In the genomic region with DNA sequence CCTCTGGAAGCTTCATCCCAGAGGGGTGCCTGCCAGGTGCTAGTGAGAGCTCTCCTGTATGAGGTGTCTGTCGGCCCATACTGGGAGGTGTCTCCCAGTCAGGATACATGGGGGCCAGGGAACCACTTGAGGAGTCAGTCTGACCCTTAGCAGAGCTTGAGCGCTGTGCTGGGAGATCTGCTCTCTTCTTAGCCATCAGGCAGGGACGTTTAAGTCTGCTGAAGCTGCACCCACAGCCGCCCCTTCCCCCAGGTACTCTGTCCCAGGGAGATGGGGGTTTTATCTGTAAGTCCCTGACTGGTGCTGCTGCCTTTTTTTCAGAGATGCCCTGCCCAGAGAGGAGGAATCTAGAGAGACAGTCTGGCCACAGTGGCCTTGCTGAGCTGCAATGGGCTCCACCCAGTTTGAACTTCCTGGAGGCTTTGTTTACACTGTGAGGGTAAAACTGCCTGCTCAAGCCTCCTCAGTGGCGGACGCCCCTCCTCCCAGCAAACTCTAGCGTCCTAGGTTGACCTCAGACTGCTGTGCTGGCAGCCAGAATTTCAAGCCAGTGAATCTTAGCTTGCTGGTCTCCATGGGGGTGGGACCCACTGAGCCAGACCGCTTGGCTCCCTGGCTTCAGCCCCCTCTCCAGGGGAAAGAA, we compare ENCODE assay signal across 1 cellular context.
TF ChIP-seq lines count a peak whose summit lies in the region.
"Not testable (repeated sequence)": the region's sequence is repeated elsewhere in the genome, so short reads cannot be mapped to it uniquely, and the experiment has no call there.

No MANE protein-coding gene starts in this region.

TF ChIP-seq in HepG2, 621 proteins besides CTCF, POLR2A, EP300 and RAD21 (continued from another document and continues in another):
- TF ChIP-seq, protein P1, sequence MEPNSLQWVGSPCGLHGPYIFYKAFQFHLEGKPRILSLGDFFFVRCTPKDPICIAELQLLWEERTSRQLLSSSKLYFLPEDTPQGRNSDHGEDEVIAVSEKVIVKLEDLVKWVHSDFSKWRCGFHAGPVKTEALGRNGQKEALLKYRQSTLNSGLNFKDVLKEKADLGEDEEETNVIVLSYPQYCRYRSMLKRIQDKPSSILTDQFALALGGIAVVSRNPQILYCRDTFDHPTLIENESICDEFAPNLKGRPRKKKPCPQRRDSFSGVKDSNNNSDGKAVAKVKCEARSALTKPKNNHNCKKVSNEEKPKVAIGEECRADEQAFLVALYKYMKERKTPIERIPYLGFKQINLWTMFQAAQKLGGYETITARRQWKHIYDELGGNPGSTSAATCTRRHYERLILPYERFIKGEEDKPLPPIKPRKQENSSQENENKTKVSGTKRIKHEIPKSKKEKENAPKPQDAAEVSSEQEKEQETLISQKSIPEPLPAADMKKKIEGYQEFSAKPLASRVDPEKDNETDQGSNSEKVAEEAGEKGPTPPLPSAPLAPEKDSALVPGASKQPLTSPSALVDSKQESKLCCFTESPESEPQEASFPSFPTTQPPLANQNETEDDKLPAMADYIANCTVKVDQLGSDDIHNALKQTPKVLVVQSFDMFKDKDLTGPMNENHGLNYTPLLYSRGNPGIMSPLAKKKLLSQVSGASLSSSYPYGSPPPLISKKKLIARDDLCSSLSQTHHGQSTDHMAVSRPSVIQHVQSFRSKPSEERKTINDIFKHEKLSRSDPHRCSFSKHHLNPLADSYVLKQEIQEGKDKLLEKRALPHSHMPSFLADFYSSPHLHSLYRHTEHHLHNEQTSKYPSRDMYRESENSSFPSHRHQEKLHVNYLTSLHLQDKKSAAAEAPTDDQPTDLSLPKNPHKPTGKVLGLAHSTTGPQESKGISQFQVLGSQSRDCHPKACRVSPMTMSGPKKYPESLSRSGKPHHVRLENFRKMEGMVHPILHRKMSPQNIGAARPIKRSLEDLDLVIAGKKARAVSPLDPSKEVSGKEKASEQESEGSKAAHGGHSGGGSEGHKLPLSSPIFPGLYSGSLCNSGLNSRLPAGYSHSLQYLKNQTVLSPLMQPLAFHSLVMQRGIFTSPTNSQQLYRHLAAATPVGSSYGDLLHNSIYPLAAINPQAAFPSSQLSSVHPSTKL (CRISPR knock-in tag; IDR thresholded peaks at IDR 0.05): peak; percentile 78
- TF ChIP-seq, protein P2, sequence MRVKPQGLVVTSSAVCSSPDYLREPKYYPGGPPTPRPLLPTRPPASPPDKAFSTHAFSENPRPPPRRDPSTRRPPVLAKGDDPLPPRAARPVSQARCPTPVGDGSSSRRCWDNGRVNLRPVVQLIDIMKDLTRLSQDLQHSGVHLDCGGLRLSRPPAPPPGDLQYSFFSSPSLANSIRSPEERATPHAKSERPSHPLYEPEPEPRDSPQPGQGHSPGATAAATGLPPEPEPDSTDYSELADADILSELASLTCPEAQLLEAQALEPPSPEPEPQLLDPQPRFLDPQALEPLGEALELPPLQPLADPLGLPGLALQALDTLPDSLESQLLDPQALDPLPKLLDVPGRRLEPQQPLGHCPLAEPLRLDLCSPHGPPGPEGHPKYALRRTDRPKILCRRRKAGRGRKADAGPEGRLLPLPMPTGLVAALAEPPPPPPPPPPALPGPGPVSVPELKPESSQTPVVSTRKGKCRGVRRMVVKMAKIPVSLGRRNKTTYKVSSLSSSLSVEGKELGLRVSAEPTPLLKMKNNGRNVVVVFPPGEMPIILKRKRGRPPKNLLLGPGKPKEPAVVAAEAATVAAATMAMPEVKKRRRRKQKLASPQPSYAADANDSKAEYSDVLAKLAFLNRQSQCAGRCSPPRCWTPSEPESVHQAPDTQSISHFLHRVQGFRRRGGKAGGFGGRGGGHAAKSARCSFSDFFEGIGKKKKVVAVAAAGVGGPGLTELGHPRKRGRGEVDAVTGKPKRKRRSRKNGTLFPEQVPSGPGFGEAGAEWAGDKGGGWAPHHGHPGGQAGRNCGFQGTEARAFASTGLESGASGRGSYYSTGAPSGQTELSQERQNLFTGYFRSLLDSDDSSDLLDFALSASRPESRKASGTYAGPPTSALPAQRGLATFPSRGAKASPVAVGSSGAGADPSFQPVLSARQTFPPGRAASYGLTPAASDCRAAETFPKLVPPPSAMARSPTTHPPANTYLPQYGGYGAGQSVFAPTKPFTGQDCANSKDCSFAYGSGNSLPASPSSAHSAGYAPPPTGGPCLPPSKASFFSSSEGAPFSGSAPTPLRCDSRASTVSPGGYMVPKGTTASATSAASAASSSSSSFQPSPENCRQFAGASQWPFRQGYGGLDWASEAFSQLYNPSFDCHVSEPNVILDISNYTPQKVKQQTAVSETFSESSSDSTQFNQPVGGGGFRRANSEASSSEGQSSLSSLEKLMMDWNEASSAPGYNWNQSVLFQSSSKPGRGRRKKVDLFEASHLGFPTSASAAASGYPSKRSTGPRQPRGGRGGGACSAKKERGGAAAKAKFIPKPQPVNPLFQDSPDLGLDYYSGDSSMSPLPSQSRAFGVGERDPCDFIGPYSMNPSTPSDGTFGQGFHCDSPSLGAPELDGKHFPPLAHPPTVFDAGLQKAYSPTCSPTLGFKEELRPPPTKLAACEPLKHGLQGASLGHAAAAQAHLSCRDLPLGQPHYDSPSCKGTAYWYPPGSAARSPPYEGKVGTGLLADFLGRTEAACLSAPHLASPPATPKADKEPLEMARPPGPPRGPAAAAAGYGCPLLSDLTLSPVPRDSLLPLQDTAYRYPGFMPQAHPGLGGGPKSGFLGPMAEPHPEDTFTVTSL (CRISPR knock-in tag; IDR thresholded peaks at IDR 0.05; ENCODE audit: borderline replicate concordance): peak; percentile 56; the same call in 1 of the 2 replicates
- TF ChIP-seq SOX13 (IDR thresholded peaks at IDR 0.05); GABPA (IDR thresholded peaks at IDR 0.05; ENCODE audit: low read depth, low read length); SOX6 (IDR thresholded peaks at IDR 0.05); FOXA1 (IDR thresholded peaks at IDR 0.05): not testable (repeated sequence)
- TF ChIP-seq SOX13 (CRISPR knock-in tag; conservative IDR thresholded peaks at IDR 0.05 in 1 of 2, IDR thresholded peaks at IDR 0.05 in 1 of 2): peak in 1 of 2 experiments; percentile 22; a peak in 1 of 4 replicates
- peak; percentile 56 for TF ChIP-seq GABPA (CRISPR knock-in tag; IDR thresholded peaks at IDR 0.05; ENCODE audit: low read depth)
- 0 out of 2 replicates have a peak, but pooled peaks have one; percentile 47 for TF ChIP-seq FOXK1 (CRISPR knock-in tag; IDR thresholded peaks at IDR 0.05; ENCODE audit: borderline replicate concordance, low read depth)
- 0 out of 2 replicates have a peak, but pooled peaks have one; percentile 26 for TF ChIP-seq KDM3A (CRISPR knock-in tag; IDR thresholded peaks at IDR 0.05; ENCODE audit: low read depth)
- TF ChIP-seq BCL6 (CRISPR knock-in tag; IDR thresholded peaks at IDR 0.05): peak; percentile 94
- TF ChIP-seq, protein P3, sequence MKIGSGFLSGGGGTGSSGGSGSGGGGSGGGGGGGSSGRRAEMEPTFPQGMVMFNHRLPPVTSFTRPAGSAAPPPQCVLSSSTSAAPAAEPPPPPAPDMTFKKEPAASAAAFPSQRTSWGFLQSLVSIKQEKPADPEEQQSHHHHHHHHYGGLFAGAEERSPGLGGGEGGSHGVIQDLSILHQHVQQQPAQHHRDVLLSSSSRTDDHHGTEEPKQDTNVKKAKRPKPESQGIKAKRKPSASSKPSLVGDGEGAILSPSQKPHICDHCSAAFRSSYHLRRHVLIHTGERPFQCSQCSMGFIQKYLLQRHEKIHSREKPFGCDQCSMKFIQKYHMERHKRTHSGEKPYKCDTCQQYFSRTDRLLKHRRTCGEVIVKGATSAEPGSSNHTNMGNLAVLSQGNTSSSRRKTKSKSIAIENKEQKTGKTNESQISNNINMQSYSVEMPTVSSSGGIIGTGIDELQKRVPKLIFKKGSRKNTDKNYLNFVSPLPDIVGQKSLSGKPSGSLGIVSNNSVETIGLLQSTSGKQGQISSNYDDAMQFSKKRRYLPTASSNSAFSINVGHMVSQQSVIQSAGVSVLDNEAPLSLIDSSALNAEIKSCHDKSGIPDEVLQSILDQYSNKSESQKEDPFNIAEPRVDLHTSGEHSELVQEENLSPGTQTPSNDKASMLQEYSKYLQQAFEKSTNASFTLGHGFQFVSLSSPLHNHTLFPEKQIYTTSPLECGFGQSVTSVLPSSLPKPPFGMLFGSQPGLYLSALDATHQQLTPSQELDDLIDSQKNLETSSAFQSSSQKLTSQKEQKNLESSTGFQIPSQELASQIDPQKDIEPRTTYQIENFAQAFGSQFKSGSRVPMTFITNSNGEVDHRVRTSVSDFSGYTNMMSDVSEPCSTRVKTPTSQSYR (CRISPR knock-in tag; IDR thresholded peaks at IDR 0.05; ENCODE audit: borderline replicate concordance): peak; percentile 81; the same call in 1 of the 2 replicates
- 0 out of 2 replicates have a peak, but pooled peaks have one; percentile 29 for TF ChIP-seq GATAD2A (CRISPR knock-in tag; IDR thresholded peaks at IDR 0.05)
- 0 out of 2 replicates have a peak, but pooled peaks have one; percentile 29 for TF ChIP-seq ZNF567 (CRISPR knock-in tag; IDR thresholded peaks at IDR 0.05; ENCODE audit: borderline replicate concordance)
- peak; percentile 51; the same call in 1 of the 2 replicates for TF ChIP-seq ZMYM4 (CRISPR knock-in tag; IDR thresholded peaks at IDR 0.05)
- TF ChIP-seq, protein P4, sequence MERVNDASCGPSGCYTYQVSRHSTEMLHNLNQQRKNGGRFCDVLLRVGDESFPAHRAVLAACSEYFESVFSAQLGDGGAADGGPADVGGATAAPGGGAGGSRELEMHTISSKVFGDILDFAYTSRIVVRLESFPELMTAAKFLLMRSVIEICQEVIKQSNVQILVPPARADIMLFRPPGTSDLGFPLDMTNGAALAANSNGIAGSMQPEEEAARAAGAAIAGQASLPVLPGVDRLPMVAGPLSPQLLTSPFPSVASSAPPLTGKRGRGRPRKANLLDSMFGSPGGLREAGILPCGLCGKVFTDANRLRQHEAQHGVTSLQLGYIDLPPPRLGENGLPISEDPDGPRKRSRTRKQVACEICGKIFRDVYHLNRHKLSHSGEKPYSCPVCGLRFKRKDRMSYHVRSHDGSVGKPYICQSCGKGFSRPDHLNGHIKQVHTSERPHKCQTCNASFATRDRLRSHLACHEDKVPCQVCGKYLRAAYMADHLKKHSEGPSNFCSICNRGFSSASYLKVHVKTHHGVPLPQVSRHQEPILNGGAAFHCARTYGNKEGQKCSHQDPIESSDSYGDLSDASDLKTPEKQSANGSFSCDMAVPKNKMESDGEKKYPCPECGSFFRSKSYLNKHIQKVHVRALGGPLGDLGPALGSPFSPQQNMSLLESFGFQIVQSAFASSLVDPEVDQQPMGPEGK (CRISPR knock-in tag; IDR thresholded peaks at IDR 0.05): 0 out of 2 replicates have a peak, but pooled peaks have one; percentile 13
- TF ChIP-seq ZNF644 (CRISPR knock-in tag; IDR thresholded peaks at IDR 0.05; ENCODE audit: low read depth): peak; percentile 52; the same call in 1 of the 2 replicates
- peak; percentile 54; the same call in 1 of the 2 replicates for TF ChIP-seq NCOA2 (CRISPR knock-in tag; IDR thresholded peaks at IDR 0.05)
- 0 out of 2 replicates have a peak, but pooled peaks have one; percentile 20 for TF ChIP-seq HDAC2 (CRISPR knock-in tag; IDR thresholded peaks at IDR 0.05)
- 0 out of 2 replicates have a peak, but pooled peaks have one; percentile 36 for TF ChIP-seq HDAC1 (CRISPR knock-in tag; IDR thresholded peaks at IDR 0.05)
- peak; percentile 79; the same call in 1 of the 2 replicates for TF ChIP-seq SP5 (CRISPR knock-in tag; IDR thresholded peaks at IDR 0.05; ENCODE audit: borderline replicate concordance, low read depth)
- peak; percentile 33; the same call in 1 of the 2 replicates for TF ChIP-seq FOXO1 (CRISPR knock-in tag; IDR thresholded peaks at IDR 0.05)
- TF ChIP-seq FOXA3 (CRISPR knock-in tag; IDR thresholded peaks at IDR 0.05): peak; percentile 89
- TF ChIP-seq SOX6 (CRISPR knock-in tag; IDR thresholded peaks at IDR 0.05): peak; percentile 42; the same call in 1 of the 2 replicates
- TF ChIP-seq NR2F6 (IDR thresholded peaks at IDR 0.05): peak; percentile 41; the same call in 1 of the 2 replicates
- TF ChIP-seq NR2F6 (CRISPR knock-in tag; IDR thresholded peaks at IDR 0.05): peak; percentile 52; the same call in 1 of the 2 replicates
- TF ChIP-seq, protein P5, sequence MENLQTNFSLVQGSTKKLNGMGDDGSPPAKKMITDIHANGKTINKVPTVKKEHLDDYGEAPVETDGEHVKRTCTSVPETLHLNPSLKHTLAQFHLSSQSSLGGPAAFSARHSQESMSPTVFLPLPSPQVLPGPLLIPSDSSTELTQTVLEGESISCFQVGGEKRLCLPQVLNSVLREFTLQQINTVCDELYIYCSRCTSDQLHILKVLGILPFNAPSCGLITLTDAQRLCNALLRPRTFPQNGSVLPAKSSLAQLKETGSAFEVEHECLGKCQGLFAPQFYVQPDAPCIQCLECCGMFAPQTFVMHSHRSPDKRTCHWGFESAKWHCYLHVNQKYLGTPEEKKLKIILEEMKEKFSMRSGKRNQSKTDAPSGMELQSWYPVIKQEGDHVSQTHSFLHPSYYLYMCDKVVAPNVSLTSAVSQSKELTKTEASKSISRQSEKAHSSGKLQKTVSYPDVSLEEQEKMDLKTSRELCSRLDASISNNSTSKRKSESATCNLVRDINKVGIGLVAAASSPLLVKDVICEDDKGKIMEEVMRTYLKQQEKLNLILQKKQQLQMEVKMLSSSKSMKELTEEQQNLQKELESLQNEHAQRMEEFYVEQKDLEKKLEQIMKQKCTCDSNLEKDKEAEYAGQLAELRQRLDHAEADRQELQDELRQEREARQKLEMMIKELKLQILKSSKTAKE (CRISPR knock-in tag; IDR thresholded peaks at IDR 0.05; ENCODE audit: borderline replicate concordance): peak; percentile 27; the same call in 1 of the 2 replicates
- peak; percentile 93 for TF ChIP-seq FOXA1 (CRISPR knock-in tag; IDR thresholded peaks at IDR 0.05)
- TF ChIP-seq ETV5 (CRISPR knock-in tag; IDR thresholded peaks at IDR 0.05; ENCODE audit: borderline replicate concordance): peak; percentile 67; the same call in 1 of the 2 replicates
- TF ChIP-seq, protein P6, sequence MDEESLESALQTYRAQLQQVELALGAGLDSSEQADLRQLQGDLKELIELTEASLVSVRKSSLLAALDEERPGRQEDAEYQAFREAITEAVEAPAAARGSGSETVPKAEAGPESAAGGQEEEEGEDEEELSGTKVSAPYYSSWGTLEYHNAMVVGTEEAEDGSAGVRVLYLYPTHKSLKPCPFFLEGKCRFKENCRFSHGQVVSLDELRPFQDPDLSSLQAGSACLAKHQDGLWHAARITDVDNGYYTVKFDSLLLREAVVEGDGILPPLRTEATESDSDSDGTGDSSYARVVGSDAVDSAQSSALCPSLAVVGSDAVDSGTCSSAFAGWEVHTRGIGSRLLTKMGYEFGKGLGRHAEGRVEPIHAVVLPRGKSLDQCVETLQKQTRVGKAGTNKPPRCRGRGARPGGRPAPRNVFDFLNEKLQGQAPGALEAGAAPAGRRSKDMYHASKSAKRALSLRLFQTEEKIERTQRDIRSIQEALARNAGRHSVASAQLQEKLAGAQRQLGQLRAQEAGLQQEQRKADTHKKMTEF (CRISPR knock-in tag; IDR thresholded peaks at IDR 0.05): peak; percentile 31; the same call in 1 of the 2 replicates
- TF ChIP-seq ELF3 (CRISPR knock-in tag; IDR thresholded peaks at IDR 0.05): peak; percentile 83
- TF ChIP-seq, protein P7, sequence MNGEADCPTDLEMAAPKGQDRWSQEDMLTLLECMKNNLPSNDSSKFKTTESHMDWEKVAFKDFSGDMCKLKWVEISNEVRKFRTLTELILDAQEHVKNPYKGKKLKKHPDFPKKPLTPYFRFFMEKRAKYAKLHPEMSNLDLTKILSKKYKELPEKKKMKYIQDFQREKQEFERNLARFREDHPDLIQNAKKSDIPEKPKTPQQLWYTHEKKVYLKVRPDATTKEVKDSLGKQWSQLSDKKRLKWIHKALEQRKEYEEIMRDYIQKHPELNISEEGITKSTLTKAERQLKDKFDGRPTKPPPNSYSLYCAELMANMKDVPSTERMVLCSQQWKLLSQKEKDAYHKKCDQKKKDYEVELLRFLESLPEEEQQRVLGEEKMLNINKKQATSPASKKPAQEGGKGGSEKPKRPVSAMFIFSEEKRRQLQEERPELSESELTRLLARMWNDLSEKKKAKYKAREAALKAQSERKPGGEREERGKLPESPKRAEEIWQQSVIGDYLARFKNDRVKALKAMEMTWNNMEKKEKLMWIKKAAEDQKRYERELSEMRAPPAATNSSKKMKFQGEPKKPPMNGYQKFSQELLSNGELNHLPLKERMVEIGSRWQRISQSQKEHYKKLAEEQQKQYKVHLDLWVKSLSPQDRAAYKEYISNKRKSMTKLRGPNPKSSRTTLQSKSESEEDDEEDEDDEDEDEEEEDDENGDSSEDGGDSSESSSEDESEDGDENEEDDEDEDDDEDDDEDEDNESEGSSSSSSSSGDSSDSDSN (CRISPR knock-in tag; IDR thresholded peaks at IDR 0.05): 0 out of 2 replicates have a peak, but pooled peaks have one; percentile 18
